Comparison of ENCODE assay signal across 18 cellular contexts in the genomic region with DNA sequence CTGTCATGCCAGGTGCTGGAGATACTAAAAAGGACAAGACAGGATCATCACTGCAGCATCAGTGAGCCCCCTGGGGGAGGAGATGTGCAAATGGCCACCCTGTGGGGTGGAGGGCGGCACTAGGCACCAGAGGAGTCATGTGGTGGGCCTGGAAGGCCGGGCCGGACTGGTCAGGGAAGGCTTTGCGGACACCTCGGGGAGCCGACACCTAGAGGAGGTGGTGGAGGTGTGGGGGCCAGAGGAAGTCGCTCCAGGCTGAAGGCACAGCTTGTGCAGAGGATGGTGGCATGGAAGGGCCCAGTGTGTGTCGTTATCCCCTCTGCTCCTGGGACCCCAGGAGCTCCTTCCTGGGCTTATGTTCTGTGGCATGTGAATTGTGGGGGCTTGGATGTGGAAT.
A peak's percentile ranks its signal among the peaks of the same experiment; 100 is the strongest.
DNase-seq lines count a peak whose midpoint lies in the region; ATAC-seq and TF ChIP-seq lines count a peak whose summit lies in the region.
"Had no signal": no experiment of that assay in that cellular context is flagged by ENCODE, and none has a peak within 500 bp of the region (broad histone marks: within the 10 kb centered on the region; RNA-seq: fewer than 3 reads in every experiment).

No MANE protein-coding gene starts in this region.

- H2AK5ac ChIP-seq in neuronal stem cell (ENCODE audit: low read depth, low read length) = peak overlapping the region; percentile 89

- H3K36me3 Mint-ChIP-seq in activated CD8-positive, alpha-beta T cell treated with anti-CD3 and anti-CD28 coated beads, Interleukin-2, amount 10 ng/mL, durations not matched to agents 7 days and 5 days (ENCODE audit: low read depth) = no peaks in the 10 kb centered on the region
- no peaks in the 10 kb centered on the region for H3K36me3 Mint-ChIP-seq in activated CD8-positive, alpha-beta T cell treated with anti-CD3 and anti-CD28 coated beads for 36 hours (ENCODE audit: low read depth)
- H3K36me3 Mint-ChIP-seq in activated T-cell treated with anti-CD3 and anti-CD28 coated beads, Interleukin-2, amount 50 U/mL, for 4 hours (ENCODE audit: insufficient read depth) = no peaks in the 10 kb centered on the region
- H3K36me3 Mint-ChIP-seq: stimulated activated naive B cell treated with anti-CD40 and anti-IgM and Interleukin-4, amounts not matched to agents 10 μg/mL and 1 μg/mL and 100 μg/mL, for 72 hours had no signal

- H2BK120ac ChIP-seq in neuronal stem cell (ENCODE audit: low read depth, low read length) = peak overlapping the region; percentile 48

- no peak overlapping the region for H3K23ac ChIP-seq in neuronal stem cell (ENCODE audit: low read depth, low read length, poor library complexity)

- no peak overlapping the region for H3K27ac Mint-ChIP-seq in activated CD8-positive, alpha-beta T cell treated with anti-CD3 and anti-CD28 coated beads, Interleukin-2, amount 10 ng/mL, durations not matched to agents 7 days and 5 days
- H3K27ac Mint-ChIP-seq in activated CD8-positive, alpha-beta T cell treated with anti-CD3 and anti-CD28 coated beads for 36 hours = no peak overlapping the region
- H3K27ac Mint-ChIP-seq: activated T-helper 17 cell treated with anti-CD3 and anti-CD28 coated beads, Interleukin-2, amount 50 U/mL, for 72 hours; B cell; GM23338; stimulated activated naive B cell treated with anti-CD40 and anti-IgM and Interleukin-4, amounts not matched to agents 10 μg/mL and 1 μg/mL and 100 μg/mL, for 72 hours had no signal

- peak overlapping the region; percentile 75 for H2BK5ac ChIP-seq in neuronal stem cell (ENCODE audit: low read length)

- H3K4me3 Mint-ChIP-seq in activated CD8-positive, alpha-beta T cell treated with anti-CD3 and anti-CD28 coated beads, Interleukin-2, amount 10 ng/mL, durations not matched to agents 7 days and 5 days = no peak overlapping the region
- H3K4me3 Mint-ChIP-seq in activated CD8-positive, alpha-beta T cell treated with anti-CD3 and anti-CD28 coated beads for 36 hours = no peak overlapping the region
- no peak overlapping the region for H3K4me3 Mint-ChIP-seq in activated T-cell treated with anti-CD3 and anti-CD28 coated beads, Interleukin-2, amount 50 U/mL, for 4 hours
- H3K4me3 Mint-ChIP-seq: activated T-helper 17 cell treated with anti-CD3 and anti-CD28 coated beads, Interleukin-2, amount 50 U/mL, for 72 hours; B cell; GM23338; stimulated activated naive B cell treated with anti-CD40 and anti-IgM and Interleukin-4, amounts not matched to agents 10 μg/mL and 1 μg/mL and 100 μg/mL, for 72 hours had no signal

- H3K27me3 ChIP-seq in esophagus muscularis mucosa = no peaks in the 10 kb centered on the region
- no peaks in the 10 kb centered on the region for H3K27me3 ChIP-seq in neuronal stem cell (ENCODE audit: control insufficient read depth in 3 of 3, insufficient read depth in 3 of 3, low read depth in 1 of 3, low read length in 3 of 3)
- no peaks in the 10 kb centered on the region for H3K27me3 ChIP-seq in vagina
- H3K27me3 ChIP-seq in gastrocnemius medialis = no peaks in the 10 kb centered on the region
- H3K27me3 ChIP-seq: ovary had no signal

- H3K9me3 Mint-ChIP-seq in activated CD8-positive, alpha-beta T cell treated with anti-CD3 and anti-CD28 coated beads, Interleukin-2, amount 10 ng/mL, durations not matched to agents 7 days and 5 days (ENCODE audit: insufficient read depth) = no peaks in the 10 kb centered on the region
- no peaks in the 10 kb centered on the region for H3K9me3 Mint-ChIP-seq in activated CD8-positive, alpha-beta T cell treated with anti-CD3 and anti-CD28 coated beads for 36 hours
- no peaks in the 10 kb centered on the region for H3K9me3 Mint-ChIP-seq in activated T-cell treated with anti-CD3 and anti-CD28 coated beads, Interleukin-2, amount 50 U/mL, for 4 hours
- H3K9me3 Mint-ChIP-seq: activated T-helper 17 cell treated with anti-CD3 and anti-CD28 coated beads, Interleukin-2, amount 50 U/mL, for 72 hours had no signal

- no peak overlapping the region for H4K91ac ChIP-seq in neuronal stem cell (ENCODE audit: low read depth, low read length, poor library complexity)

- ATAC-seq in activated CD8-positive, alpha-beta T cell treated with anti-CD3 and anti-CD28 coated beads, Interleukin-2, amount 10 ng/mL, durations not matched to agents 7 days and 5 days = no peak
- no peak for ATAC-seq in activated CD8-positive, alpha-beta T cell treated with anti-CD3 and anti-CD28 coated beads for 36 hours
- no peak for ATAC-seq in activated T-cell treated with anti-CD3 and anti-CD28 coated beads, Interleukin-2, amount 50 U/mL, for 4 hours
- no peak for ATAC-seq in gastrocnemius medialis
- ATAC-seq: stimulated activated naive B cell treated with anti-CD40 and anti-IgM and Interleukin-4, amounts not matched to agents 10 μg/mL and 1 μg/mL and 100 μg/mL, for 72 hours had no signal

- H2BK15ac ChIP-seq in neuronal stem cell (ENCODE audit: low read length) = peak overlapping the region; percentile 96

- intact Hi-C loops in activated CD8-positive, alpha-beta T cell treated with anti-CD3 and anti-CD28 coated beads for 36 hours (cut with micrococcal nuclease) = no loop called here
- intact Hi-C loops in esophagus muscularis mucosa (cut with DNase I) (no loop called here), vagina (cut with DNase I) (no loop called here), gastrocnemius medialis (cut with DNase I; ENCODE audit: low total_unique reads) (no loop called here)

- peaks cover 2% of the 10 kb centered on the region for H3K27me3 Mint-ChIP-seq in activated CD8-positive, alpha-beta T cell treated with anti-CD3 and anti-CD28 coated beads, Interleukin-2, amount 10 ng/mL, durations not matched to agents 7 days and 5 days (ENCODE audit: low read depth)
- no peaks in the 10 kb centered on the region for H3K27me3 Mint-ChIP-seq in activated CD8-positive, alpha-beta T cell treated with anti-CD3 and anti-CD28 coated beads for 36 hours
- H3K27me3 Mint-ChIP-seq in activated T-cell treated with anti-CD3 and anti-CD28 coated beads, Interleukin-2, amount 50 U/mL, for 4 hours (ENCODE audit: low read depth) = peaks cover 3% of the 10 kb centered on the region
- H3K27me3 Mint-ChIP-seq: activated T-helper 17 cell treated with anti-CD3 and anti-CD28 coated beads, Interleukin-2, amount 50 U/mL, for 72 hours had no signal

- H3K9ac ChIP-seq in neuronal stem cell (ENCODE audit: low read depth, low read length, poor library complexity) = no peak overlapping the region
- H3K9ac ChIP-seq: KMS-11 had no signal

- H3K14ac ChIP-seq in neuronal stem cell (ENCODE audit: low read length) = no peak overlapping the region

- H4K8ac ChIP-seq in neuronal stem cell (ENCODE audit: low read depth, low read length) = no peak overlapping the region

- H3K4me3 ChIP-seq in esophagus muscularis mucosa = no peak overlapping the region
- no peak overlapping the region for H3K4me3 ChIP-seq in neuronal stem cell (ENCODE audit: low read length in 2 of 2)
- H3K4me3 ChIP-seq in vagina = no peak overlapping the region
- no peak overlapping the region for H3K4me3 ChIP-seq in gastrocnemius medialis
- H3K4me3 ChIP-seq: GM23338, lower lobe of right lung, ovary had no signal

- H3K4me1 ChIP-seq in esophagus muscularis mucosa (peaks cover 0 to 37% (median 32%) of the 10 kb centered on the region in 4 donors), neuronal stem cell (ENCODE audit: control insufficient read depth in 2 of 2, insufficient read depth in 1 of 2, low read depth in 1 of 2, low read length in 2 of 2) (peaks cover 11 to 16% of the 10 kb centered on the region in 2 donors), vagina (peaks cover 12% of the 10 kb centered on the region), gastrocnemius medialis (no peaks in the 10 kb centered on the region)
- H3K4me1 ChIP-seq: lower lobe of right lung had no signal

- CTCF ChIA-PET in activated CD8-positive, alpha-beta T cell treated with anti-CD3 and anti-CD28 coated beads, Interleukin-2, amount 10 ng/mL, durations not matched to agents 7 days and 5 days (lab: Charles Lee) = no interaction called here
- CTCF ChIA-PET in activated CD8-positive, alpha-beta T cell treated with anti-CD3 and anti-CD28 coated beads for 36 hours (lab: Charles Lee) = no interaction called here

- TF ChIP-seq CTCF in activated CD8-positive, alpha-beta T cell treated with anti-CD3 and anti-CD28 coated beads for 36 hours (IDR thresholded peaks at IDR 0.05) = no peak
- peak in 1 of 3 experiments; percentile 7 for TF ChIP-seq CTCF in esophagus muscularis mucosa (IDR thresholded peaks at IDR 0.05)
- TF ChIP-seq CTCF in vagina (IDR thresholded peaks at IDR 0.05) = no peak
- TF ChIP-seq CTCF in gastrocnemius medialis (IDR thresholded peaks at IDR 0.05 in 4 of 5, conservative IDR thresholded peaks at IDR 0.05 in 1 of 5) = no peak

- peak overlapping the region; percentile 19 for H3K4ac ChIP-seq in neuronal stem cell (ENCODE audit: low read length)

- in situ Hi-C loops in gastrocnemius medialis (cut with MboI; ENCODE audit: low sequenced_read_pairs in 4 of 4) = no loop called here

- no peak overlapping the region for H2AFZ ChIP-seq in neuronal stem cell (ENCODE audit: low read length)
- H2AFZ ChIP-seq: GM23338 had no signal

- peak overlapping the region; percentile 77 for H2BK12ac ChIP-seq in neuronal stem cell (ENCODE audit: low read length)

- no peak for TF ChIP-seq EP300 in esophagus muscularis mucosa (IDR thresholded peaks at IDR 0.05)

- H3K4me2 ChIP-seq in neuronal stem cell (ENCODE audit: insufficient read depth, low read length, poor library complexity, severe bottlenecking) = no peak overlapping the region
- H3K4me2 ChIP-seq: GM23338, KMS-11 had no signal

- 83% methylated on average over 8 of the region's 8 CpGs for WGBS in esophagus muscularis mucosa
- WGBS in neuronal stem cell (ENCODE audit: extremely low coverage in 2 of 2, insufficient read length in 2 of 2, insufficient replicate concordance in 1 of 2), 2 donors = no CpG with 5 or more reads among the region's 8 CpGs

- H3K9me3 ChIP-seq in esophagus muscularis mucosa (no peaks in the 10 kb centered on the region), neuronal stem cell (replicated peaks in 1 of 2; ENCODE audit: control insufficient read depth in 2 of 2, insufficient read depth in 1 of 2, low read depth in 1 of 2, low read length in 2 of 2) (peaks cover 0 to 7% of the 10 kb centered on the region in 2 donors), vagina (no peaks in the 10 kb centered on the region), gastrocnemius medialis (no peaks in the 10 kb centered on the region)
- H3K9me3 ChIP-seq: lower lobe of right lung, ovary had no signal

- POLR2A ChIA-PET in activated CD8-positive, alpha-beta T cell treated with anti-CD3 and anti-CD28 coated beads, Interleukin-2, amount 10 ng/mL, durations not matched to agents 7 days and 5 days (lab: Charles Lee) = no interaction called here
- POLR2A ChIA-PET in activated CD8-positive, alpha-beta T cell treated with anti-CD3 and anti-CD28 coated beads for 36 hours (lab: Charles Lee) = no interaction called here

- H3K27ac ChIP-seq in esophagus muscularis mucosa (replicated peaks in 1 of 4) (peak overlapping the region in 3 of 4 donors; percentile 49 to 73 (median 61)), neuronal stem cell (replicated peaks; ENCODE audit: low read length) (no peak overlapping the region), vagina (peak overlapping the region; percentile 44), gastrocnemius medialis (no peak overlapping the region)
- H3K27ac ChIP-seq: KMS-11, lower lobe of right lung had no signal

- H3K4me1 Mint-ChIP-seq in activated CD8-positive, alpha-beta T cell treated with anti-CD3 and anti-CD28 coated beads, Interleukin-2, amount 10 ng/mL, durations not matched to agents 7 days and 5 days (ENCODE audit: low read depth) = peaks cover 11% of the 10 kb centered on the region
- H3K4me1 Mint-ChIP-seq in activated CD8-positive, alpha-beta T cell treated with anti-CD3 and anti-CD28 coated beads for 36 hours (ENCODE audit: low read depth) = no peaks in the 10 kb centered on the region
- H3K4me1 Mint-ChIP-seq in activated T-cell treated with anti-CD3 and anti-CD28 coated beads, Interleukin-2, amount 50 U/mL, for 4 hours (ENCODE audit: low read depth) = no peaks in the 10 kb centered on the region
- H3K4me1 Mint-ChIP-seq: activated T-helper 17 cell treated with anti-CD3 and anti-CD28 coated beads, Interleukin-2, amount 50 U/mL, for 72 hours; B cell; stimulated activated naive B cell treated with anti-CD40 and anti-IgM and Interleukin-4, amounts not matched to agents 10 μg/mL and 1 μg/mL and 100 μg/mL, for 72 hours had no signal

- DNase-seq in activated CD8-positive, alpha-beta T cell treated with anti-CD3 and anti-CD28 coated beads, Interleukin-2, amount 10 ng/mL, durations not matched to agents 7 days and 5 days = peak; percentile 18
- no peak for DNase-seq in activated CD8-positive, alpha-beta T cell treated with anti-CD3 and anti-CD28 coated beads for 36 hours
- DNase-seq in esophagus muscularis mucosa (ENCODE audit: extremely low spot score) (no peak), neuronal stem cell (ENCODE audit: low spot score) (no peak), vagina (ENCODE audit: extremely low spot score in 2 of 2) (peak; percentile 80 to 94), H4 (ENCODE audit: low spot score) (no peak), gastrocnemius medialis (no peak)
- DNase-seq in activated T-cell treated with anti-CD3 and anti-CD28 coated beads, Interleukin-2, amount 50 U/mL, for 4 hours = no peak
- DNase-seq: 8988T; activated CD4-positive, alpha-beta T cell treated with anti-CD3 and anti-CD28 coated beads for 1 hour; lower lobe of right lung; NCI-H1930; stimulated activated naive B cell treated with anti-CD40 and anti-IgM and Interleukin-4, amounts not matched to agents 10 μg/mL and 1 μg/mL and 100 μg/mL, for 72 hours had no signal

- H3K79me1 ChIP-seq in neuronal stem cell (ENCODE audit: low read depth, low read length) = no peaks in the 10 kb centered on the region

- peak overlapping the region; percentile 90 for H3K18ac ChIP-seq in neuronal stem cell (ENCODE audit: low read length)

- TF ChIP-seq POLR2A in esophagus muscularis mucosa (IDR thresholded peaks at IDR 0.05; ENCODE audit: low read depth) (no peak), vagina (IDR thresholded peaks at IDR 0.05) (no peak), gastrocnemius medialis (IDR thresholded peaks at IDR 0.05) (no peak)

- H3K36me3 ChIP-seq in esophagus muscularis mucosa (no peaks in the 10 kb centered on the region), neuronal stem cell (replicated peaks in 1 of 2; ENCODE audit: control insufficient read depth in 2 of 2, insufficient read depth in 2 of 2, low read length in 2 of 2) (no peaks in the 10 kb centered on the region), vagina (no peaks in the 10 kb centered on the region), gastrocnemius medialis (no peaks in the 10 kb centered on the region)
- H3K36me3 ChIP-seq: lower lobe of right lung, ovary had no signal

Comparison
In these comparisons a context has a peak if more than half of its experiments do, and no peak if none do; other contexts are left out.
1. DNase-seq: peak in activated CD8-positive, alpha-beta T cell treated with anti-CD3 and anti-CD28 coated beads, Interleukin-2, amount 10 ng/mL, durations not matched to agents 7 days and 5 days (single experiment) and vagina (2 of 2); none in activated CD8-positive, alpha-beta T cell treated with anti-CD3 and anti-CD28 coated beads for 36 hours (single experiment), esophagus muscularis mucosa (single experiment), neuronal stem cell (single experiment), activated T-cell treated with anti-CD3 and anti-CD28 coated beads, Interleukin-2, amount 50 U/mL, for 4 hours (single experiment), H4 (single experiment) and gastrocnemius medialis (0 of 2).
2. H3K27ac ChIP-seq: peak in esophagus muscularis mucosa (3 of 4) and vagina (single experiment); none in neuronal stem cell (single experiment) and gastrocnemius medialis (0 of 4).